Comparison of ENCODE assay signal across 18 cellular contexts in genomic region chr6:130306377-130306776, GRCh38. TPM values are rescaled to one million over a fixed set of nuclear protein-coding genes. Genes with fewer than 3 reads are reported as not detected.
DNase-seq lines count a peak whose midpoint lies in the region; ATAC-seq, FAIRE-seq and TF ChIP-seq lines count a peak whose summit lies in the region.
"Had no signal": no experiment of that assay in that cellular context is flagged by ENCODE, and none has a peak within 500 bp of the region (broad histone marks: within the 10 kb centered on the region; RNA-seq: fewer than 3 reads in every experiment).

No MANE protein-coding gene starts in this region.

- ATAC-seq in HG02884 (IDR thresholded peaks at IDR 0.05; ENCODE audit: unreplicated experiment), result no peak
- ATAC-seq: left lobe of liver had no signal

- FAIRE-seq in GM19239 (lab: Jason Lieb, UNC), result peak; percentile 77
- no peak for FAIRE-seq in bronchial epithelial cell (lab: Jason Lieb, UNC)

- peaks cover 2% of the 10 kb centered on the region for H3K27me3 ChIP-seq in bronchial epithelial cell (ENCODE audit: control insufficient read depth, insufficient read depth, low read length)
- H3K27me3 ChIP-seq: Peyer's patch, transverse colon had no signal

- no peak for TF ChIP-seq CTCF in bronchial epithelial cell (IDR thresholded peaks at IDR 0.05; ENCODE audit: insufficient read depth, low read length, severe bottlenecking)

- DNase-seq in A172 (ENCODE audit: low spot score) (peak; percentile 4), GM19239 (ENCODE audit: insufficient read length, low spot score) (no peak), OCI-M1 (lab: John Stamatoyannopoulos, UW) (peak; percentile 49), bronchial epithelial cell (ENCODE audit: low read depth) (peak; percentile 3), NCI-H345 (lab: John Stamatoyannopoulos, UW) (no peak), inferior parietal cortex (ENCODE audit: extremely low spot score) (no peak)
- DNase-seq in activated effector memory CD4-positive, alpha-beta T cell treated with anti-CD3 and anti-CD28 coated beads, Interleukin-2, amount 50 U/mL, for 16 hours, result no peak
- DNase-seq: activated CD4-positive, alpha-beta T cell treated with anti-CD3 and anti-CD28 coated beads, Interleukin-2, amount 50 U/mL, for 48 hours; activated naive CD4-positive, alpha-beta T cell treated with anti-CD3 and anti-CD28 coated beads, Interleukin-2, amount 10 ng/mL, durations not matched to agents 7 days and 5 days; CD4-positive, alpha-beta T cell; H7; hippocampal formation; NCI-H2107; Peyer's patch; transverse colon had no signal

- no peaks in the 10 kb centered on the region for H3K36me3 ChIP-seq in bronchial epithelial cell (ENCODE audit: control insufficient read depth, insufficient read depth, low read length)
- H3K36me3 ChIP-seq: Peyer's patch, transverse colon had no signal

- no peak overlapping the region for H3K4me3 ChIP-seq in bronchial epithelial cell (ENCODE audit: low read depth, low read length)
- H3K4me3 ChIP-seq: Peyer's patch, SK-N-MC, transverse colon had no signal

RNA-seq across cellular contexts. Expression of gene TMEM200A, which starts 59.4 kb away (rescaled TPM):
- 21.9 and 23.4 TPM in 2 replicates for total RNA-seq in A172 (2014; rRNA removed; shearing (Covaris generic))
- 0.26 and 0.79 TPM in 2 replicates for total RNA-seq in bronchial epithelial cell

Comparison
In these comparisons a context has a peak if more than half of its experiments do, and no peak if none do; other contexts are left out.
1. DNase-seq: peak in A172 (single experiment), OCI-M1 (single experiment) and bronchial epithelial cell (single experiment); none in GM19239 (single experiment), activated effector memory CD4-positive, alpha-beta T cell treated with anti-CD3 and anti-CD28 coated beads, Interleukin-2, amount 50 U/mL, for 16 hours (single experiment), NCI-H345 (single experiment) and inferior parietal cortex (single experiment).
2. RNA of gene TMEM200A, which starts 59.4 kb away (total RNA-seq): 21.9 to 23.4 TPM in A172; 0.26 to 0.79 TPM in bronchial epithelial cell; every median in the first group is over 10 times any median in the second.